ENCODE assay signal across 24 cellular contexts in genomic region chr13:32024750-32025149, GRCh38.
"Had no signal": no experiment of that assay in that cellular context is flagged by ENCODE, and none has a peak within 500 bp of the region (broad histone marks: within the 10 kb centered on the region; RNA-seq: fewer than 3 reads in every experiment).

No MANE protein-coding gene starts in this region.

- H3K4me1 Mint-ChIP-seq: activated B cell treated with CpG ODN at 0.5 μM for 24 hours; activated CD8-positive, alpha-beta memory T cell treated with anti-CD3 and anti-CD28 coated beads, Interleukin-2, amount 10 ng/mL, durations not matched to agents 7 days and 5 days; central memory CD8-positive, alpha-beta T cell had no signal

- ATAC-seq: activated CD8-positive, alpha-beta memory T cell treated with anti-CD3 and anti-CD28 coated beads, Interleukin-2, amount 10 ng/mL, durations not matched to agents 7 days and 5 days; activated naive CD4-positive, alpha-beta T cell treated with anti-CD3 and anti-CD28 coated beads, Interleukin-2, amount 50 U/mL, for 72 hours; activated T-cell treated with anti-CD3 and anti-CD28 coated beads, Interleukin-2, amount 50 U/mL, for 4 hours; PC-3 had no signal

- FAIRE-seq: astrocyte, RCC 7860 had no signal

- H3K4me3 Mint-ChIP-seq: activated B cell treated with CpG ODN at 0.5 μM for 24 hours; activated CD4-positive, alpha-beta T cell treated with anti-CD3 and anti-CD28 coated beads, Interleukin-2, amount 10 ng/mL, durations not matched to agents 24 days and 14 days; activated CD8-positive, alpha-beta memory T cell treated with anti-CD3 and anti-CD28 coated beads, Interleukin-2, amount 10 ng/mL, durations not matched to agents 7 days and 5 days; activated T-cell treated with anti-CD3 and anti-CD28 coated beads, Interleukin-2, amount 50 U/mL, for 4 hours; brain; central memory CD8-positive, alpha-beta T cell; T-helper 1 cell treated with Interleukin-12 subunit alpha and Interleukin-12 subunit beta and Interleukin-4 antibody, amounts not matched to agents 30 μg/mL and 1 μg/mL, for 36 hours had no signal

- H3K36me3 Mint-ChIP-seq: activated CD8-positive, alpha-beta memory T cell treated with anti-CD3 and anti-CD28 coated beads, Interleukin-2, amount 10 ng/mL, durations not matched to agents 7 days and 5 days; activated naive CD4-positive, alpha-beta T cell treated with anti-CD3 and anti-CD28 coated beads, Interleukin-2, amount 50 U/mL, for 72 hours; brain had no signal

- H3K27ac Mint-ChIP-seq: activated B cell treated with CpG ODN at 0.5 μM for 24 hours; activated CD4-positive, alpha-beta T cell treated with anti-CD3 and anti-CD28 coated beads, Interleukin-2, amount 10 ng/mL, durations not matched to agents 24 days and 14 days; activated CD8-positive, alpha-beta memory T cell treated with anti-CD3 and anti-CD28 coated beads, Interleukin-2, amount 10 ng/mL, durations not matched to agents 7 days and 5 days; activated naive CD4-positive, alpha-beta T cell treated with anti-CD3 and anti-CD28 coated beads, Interleukin-2, amount 50 U/mL, for 72 hours; T-helper 1 cell treated with Interleukin-12 subunit alpha and Interleukin-12 subunit beta and Interleukin-4 antibody, amounts not matched to agents 30 μg/mL and 1 μg/mL, for 36 hours had no signal

- H3K27me3 Mint-ChIP-seq: activated B cell treated with CpG ODN at 0.5 μM for 24 hours, brain had no signal

- DNase-seq: activated B cell treated with CpG ODN at 0.5 μM for 24 hours; activated CD4-positive, alpha-beta T cell treated with anti-CD3 and anti-CD28 coated beads for 1 hour; activated CD4-positive, alpha-beta T cell treated with anti-CD3 and anti-CD28 coated beads, Interleukin-2, amount 10 ng/mL, durations not matched to agents 24 days and 14 days; activated CD4-positive, alpha-beta T cell treated with anti-CD3 and anti-CD28 coated beads, Interleukin-2, amount 50 U/mL, for 48 hours; activated CD8-positive, alpha-beta memory T cell treated with anti-CD3 and anti-CD28 coated beads, Interleukin-2, amount 10 ng/mL, durations not matched to agents 7 days and 5 days; activated effector memory CD4-positive, alpha-beta T cell treated with anti-CD3 and anti-CD28 coated beads, Interleukin-2, amount 50 U/mL, for 16 hours; activated naive CD4-positive, alpha-beta T cell treated with Interleukin-2 at 50 U/mL for 16 hours; activated T-cell treated with anti-CD3 and anti-CD28 coated beads, Interleukin-2, amount 50 U/mL, for 4 hours; amygdala; KG1; NCI-H1092; NCI-H1930; NCI-H2107; NCI-H2171 treated with DMSO at 0.1 percent for 48 hours; NCI-H226; PC-3; SHP77; T-helper 9 cell had no signal

- H3K9me3 Mint-ChIP-seq: activated B cell treated with CpG ODN at 0.5 μM for 24 hours; activated CD4-positive, alpha-beta T cell treated with anti-CD3 and anti-CD28 coated beads, Interleukin-2, amount 10 ng/mL, durations not matched to agents 24 days and 14 days; activated naive CD4-positive, alpha-beta T cell treated with anti-CD3 and anti-CD28 coated beads, Interleukin-2, amount 50 U/mL, for 72 hours; activated T-cell treated with anti-CD3 and anti-CD28 coated beads, Interleukin-2, amount 50 U/mL, for 4 hours; brain; central memory CD8-positive, alpha-beta T cell; T-helper 1 cell treated with Interleukin-12 subunit alpha and Interleukin-12 subunit beta and Interleukin-4 antibody, amounts not matched to agents 30 μg/mL and 1 μg/mL, for 36 hours had no signal
